ENCODE assay signal across 1 cellular context in the genomic region with DNA sequence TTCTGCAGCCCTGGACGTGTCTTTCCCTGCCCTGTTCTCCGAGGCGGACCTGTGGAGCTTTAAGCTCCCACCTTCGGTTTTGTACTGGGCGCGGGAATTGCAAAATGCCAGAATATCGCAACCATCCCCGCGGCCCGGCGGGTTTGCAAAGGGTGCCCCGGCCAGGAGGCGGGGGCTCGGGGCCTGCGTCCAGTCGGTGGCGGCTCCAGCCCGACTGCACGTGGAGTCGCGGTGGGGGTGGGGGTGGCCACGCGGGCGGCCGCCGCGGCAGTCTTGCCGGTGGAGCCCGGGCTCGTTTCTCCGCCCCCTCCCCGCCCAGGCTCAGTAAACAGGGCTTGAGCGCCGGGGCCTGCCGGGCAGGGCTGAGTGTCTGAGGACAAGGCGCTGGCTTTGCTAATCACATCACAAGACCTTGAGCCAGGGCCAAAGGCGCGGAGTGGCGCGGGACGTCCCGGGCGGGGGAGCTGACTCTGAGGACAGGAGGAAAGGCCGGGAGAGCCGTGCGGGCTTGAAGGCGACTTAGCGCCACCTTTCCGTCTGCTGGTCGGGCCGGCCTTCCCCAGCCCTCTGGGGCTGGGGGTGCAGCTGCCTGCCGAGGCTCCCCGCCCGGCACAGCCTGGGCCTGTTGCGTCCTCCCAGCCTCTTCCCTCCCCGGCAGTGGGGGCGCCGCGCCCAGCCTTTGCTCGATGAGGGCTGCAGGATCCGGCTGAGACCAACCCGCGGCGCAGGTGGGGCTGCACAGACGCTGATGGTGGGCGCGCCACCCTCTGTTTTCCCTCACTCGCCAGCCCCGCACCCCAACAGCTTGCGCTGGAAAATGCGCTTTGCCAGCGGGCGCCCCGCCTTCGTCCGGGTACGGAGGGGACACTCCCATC.
A peak's percentile ranks its signal among the peaks of the same experiment; 100 is the strongest.
TF ChIP-seq lines count a peak whose summit lies in the region.

No MANE protein-coding gene starts in this region.

TF ChIP-seq in HepG2, 621 proteins besides CTCF, POLR2A, EP300 and RAD21 (continued from another document and continues in another):
- TF ChIP-seq, protein P1, sequence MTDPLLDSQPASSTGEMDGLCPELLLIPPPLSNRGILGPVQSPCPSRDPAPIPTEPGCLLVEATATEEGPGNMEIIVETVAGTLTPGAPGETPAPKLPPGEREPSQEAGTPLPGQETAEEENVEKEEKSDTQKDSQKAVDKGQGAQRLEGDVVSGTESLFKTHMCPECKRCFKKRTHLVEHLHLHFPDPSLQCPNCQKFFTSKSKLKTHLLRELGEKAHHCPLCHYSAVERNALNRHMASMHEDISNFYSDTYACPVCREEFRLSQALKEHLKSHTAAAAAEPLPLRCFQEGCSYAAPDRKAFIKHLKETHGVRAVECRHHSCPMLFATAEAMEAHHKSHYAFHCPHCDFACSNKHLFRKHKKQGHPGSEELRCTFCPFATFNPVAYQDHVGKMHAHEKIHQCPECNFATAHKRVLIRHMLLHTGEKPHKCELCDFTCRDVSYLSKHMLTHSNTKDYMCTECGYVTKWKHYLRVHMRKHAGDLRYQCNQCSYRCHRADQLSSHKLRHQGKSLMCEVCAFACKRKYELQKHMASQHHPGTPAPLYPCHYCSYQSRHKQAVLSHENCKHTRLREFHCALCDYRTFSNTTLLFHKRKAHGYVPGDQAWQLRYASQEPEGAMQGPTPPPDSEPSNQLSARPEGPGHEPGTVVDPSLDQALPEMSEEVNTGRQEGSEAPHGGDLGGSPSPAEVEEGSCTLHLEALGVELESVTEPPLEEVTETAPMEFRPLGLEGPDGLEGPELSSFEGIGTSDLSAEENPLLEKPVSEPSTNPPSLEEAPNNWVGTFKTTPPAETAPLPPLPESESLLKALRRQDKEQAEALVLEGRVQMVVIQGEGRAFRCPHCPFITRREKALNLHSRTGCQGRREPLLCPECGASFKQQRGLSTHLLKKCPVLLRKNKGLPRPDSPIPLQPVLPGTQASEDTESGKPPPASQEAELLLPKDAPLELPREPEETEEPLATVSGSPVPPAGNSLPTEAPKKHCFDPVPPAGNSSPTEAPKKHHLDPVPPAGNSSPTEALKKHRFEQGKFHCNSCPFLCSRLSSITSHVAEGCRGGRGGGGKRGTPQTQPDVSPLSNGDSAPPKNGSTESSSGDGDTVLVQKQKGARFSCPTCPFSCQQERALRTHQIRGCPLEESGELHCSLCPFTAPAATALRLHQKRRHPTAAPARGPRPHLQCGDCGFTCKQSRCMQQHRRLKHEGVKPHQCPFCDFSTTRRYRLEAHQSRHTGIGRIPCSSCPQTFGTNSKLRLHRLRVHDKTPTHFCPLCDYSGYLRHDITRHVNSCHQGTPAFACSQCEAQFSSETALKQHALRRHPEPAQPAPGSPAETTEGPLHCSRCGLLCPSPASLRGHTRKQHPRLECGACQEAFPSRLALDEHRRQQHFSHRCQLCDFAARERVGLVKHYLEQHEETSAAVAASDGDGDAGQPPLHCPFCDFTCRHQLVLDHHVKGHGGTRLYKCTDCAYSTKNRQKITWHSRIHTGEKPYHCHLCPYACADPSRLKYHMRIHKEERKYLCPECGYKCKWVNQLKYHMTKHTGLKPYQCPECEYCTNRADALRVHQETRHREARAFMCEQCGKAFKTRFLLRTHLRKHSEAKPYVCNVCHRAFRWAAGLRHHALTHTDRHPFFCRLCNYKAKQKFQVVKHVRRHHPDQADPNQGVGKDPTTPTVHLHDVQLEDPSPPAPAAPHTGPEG (CRISPR knock-in tag; IDR thresholded peaks at IDR 0.05) = peak; percentile 82; the same call in 1 of the 2 replicates
- TF ChIP-seq, protein P2, sequence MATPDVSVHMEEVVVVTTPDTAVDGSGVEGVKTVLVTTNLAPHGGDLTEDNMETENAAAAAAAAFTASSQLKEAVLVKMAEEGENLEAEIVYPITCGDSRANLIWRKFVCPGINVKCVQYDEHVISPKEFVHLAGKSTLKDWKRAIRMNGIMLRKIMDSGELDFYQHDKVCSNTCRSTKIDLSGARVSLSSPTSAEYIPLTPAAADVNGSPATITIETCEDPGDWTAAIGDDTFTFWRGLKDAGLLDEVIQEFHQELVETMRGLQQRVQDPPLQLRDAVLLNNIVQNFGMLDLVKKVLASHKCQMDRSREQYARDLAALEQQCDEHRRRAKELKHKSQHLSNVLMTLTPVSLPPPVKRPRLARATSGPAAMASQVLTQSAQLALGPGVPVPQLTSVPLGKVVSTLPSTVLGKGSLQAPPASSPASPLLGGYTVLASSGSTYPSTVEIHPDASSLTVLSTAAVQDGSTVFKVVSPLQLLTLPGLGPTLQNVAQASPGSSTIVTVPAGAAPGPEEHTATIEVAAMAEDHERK (CRISPR knock-in tag; IDR thresholded peaks at IDR 0.05; ENCODE audit: low read depth) = no peak
- TF ChIP-seq NBN (conservative IDR thresholded peaks at IDR 0.05) = no peak
- TF ChIP-seq ZSCAN30 (CRISPR knock-in tag; IDR thresholded peaks at IDR 0.05) = no peak; the same call in 1 of the 2 replicates
- TF ChIP-seq HNRNPUL1 (IDR thresholded peaks at IDR 0.05; ENCODE audit: low read depth, low read length) = peak; percentile 81; the same call in 1 of the 2 replicates
- TF ChIP-seq NR2F2 (IDR thresholded peaks at IDR 0.05; ENCODE audit: borderline replicate concordance, low read depth) = no peak
- TF ChIP-seq, protein P3, sequence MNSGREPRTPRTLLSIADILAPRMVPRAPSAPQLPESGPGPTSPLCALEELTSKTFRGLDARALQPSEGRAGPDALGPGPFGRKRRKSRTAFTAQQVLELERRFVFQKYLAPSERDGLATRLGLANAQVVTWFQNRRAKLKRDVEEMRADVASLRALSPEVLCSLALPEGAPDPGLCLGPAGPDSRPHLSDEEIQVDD (CRISPR knock-in tag; IDR thresholded peaks at IDR 0.05; ENCODE audit: borderline replicate concordance) = no peak
- peak; percentile 80 for TF ChIP-seq HIVEP1 (CRISPR knock-in tag; IDR thresholded peaks at IDR 0.05)
- TF ChIP-seq PHB2 (IDR thresholded peaks at IDR 0.05; ENCODE audit: partially characterized antibody) = no peak
- peak; percentile 65; the same call in 1 of the 2 replicates for TF ChIP-seq PITX1 (CRISPR knock-in tag; IDR thresholded peaks at IDR 0.05)
- TF ChIP-seq ZNF616 (CRISPR knock-in tag; IDR thresholded peaks at IDR 0.05; ENCODE audit: low read depth) = peak; percentile 70
- no peak for TF ChIP-seq GPN1 (CRISPR knock-in tag; IDR thresholded peaks at IDR 0.05; ENCODE audit: borderline replicate concordance)
- TF ChIP-seq, protein P4, sequence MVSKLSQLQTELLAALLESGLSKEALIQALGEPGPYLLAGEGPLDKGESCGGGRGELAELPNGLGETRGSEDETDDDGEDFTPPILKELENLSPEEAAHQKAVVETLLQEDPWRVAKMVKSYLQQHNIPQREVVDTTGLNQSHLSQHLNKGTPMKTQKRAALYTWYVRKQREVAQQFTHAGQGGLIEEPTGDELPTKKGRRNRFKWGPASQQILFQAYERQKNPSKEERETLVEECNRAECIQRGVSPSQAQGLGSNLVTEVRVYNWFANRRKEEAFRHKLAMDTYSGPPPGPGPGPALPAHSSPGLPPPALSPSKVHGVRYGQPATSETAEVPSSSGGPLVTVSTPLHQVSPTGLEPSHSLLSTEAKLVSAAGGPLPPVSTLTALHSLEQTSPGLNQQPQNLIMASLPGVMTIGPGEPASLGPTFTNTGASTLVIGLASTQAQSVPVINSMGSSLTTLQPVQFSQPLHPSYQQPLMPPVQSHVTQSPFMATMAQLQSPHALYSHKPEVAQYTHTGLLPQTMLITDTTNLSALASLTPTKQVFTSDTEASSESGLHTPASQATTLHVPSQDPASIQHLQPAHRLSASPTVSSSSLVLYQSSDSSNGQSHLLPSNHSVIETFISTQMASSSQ (IDR thresholded peaks at IDR 0.05; ENCODE audit: low read depth) = 0 out of 2 replicates have a peak, but pooled peaks have one; percentile 20
- TF ChIP-seq, protein P4 (CRISPR knock-in tag; IDR thresholded peaks at IDR 0.05; ENCODE audit: borderline replicate concordance) = no peak; the same call in 1 of the 2 replicates
- TF ChIP-seq, protein P5, sequence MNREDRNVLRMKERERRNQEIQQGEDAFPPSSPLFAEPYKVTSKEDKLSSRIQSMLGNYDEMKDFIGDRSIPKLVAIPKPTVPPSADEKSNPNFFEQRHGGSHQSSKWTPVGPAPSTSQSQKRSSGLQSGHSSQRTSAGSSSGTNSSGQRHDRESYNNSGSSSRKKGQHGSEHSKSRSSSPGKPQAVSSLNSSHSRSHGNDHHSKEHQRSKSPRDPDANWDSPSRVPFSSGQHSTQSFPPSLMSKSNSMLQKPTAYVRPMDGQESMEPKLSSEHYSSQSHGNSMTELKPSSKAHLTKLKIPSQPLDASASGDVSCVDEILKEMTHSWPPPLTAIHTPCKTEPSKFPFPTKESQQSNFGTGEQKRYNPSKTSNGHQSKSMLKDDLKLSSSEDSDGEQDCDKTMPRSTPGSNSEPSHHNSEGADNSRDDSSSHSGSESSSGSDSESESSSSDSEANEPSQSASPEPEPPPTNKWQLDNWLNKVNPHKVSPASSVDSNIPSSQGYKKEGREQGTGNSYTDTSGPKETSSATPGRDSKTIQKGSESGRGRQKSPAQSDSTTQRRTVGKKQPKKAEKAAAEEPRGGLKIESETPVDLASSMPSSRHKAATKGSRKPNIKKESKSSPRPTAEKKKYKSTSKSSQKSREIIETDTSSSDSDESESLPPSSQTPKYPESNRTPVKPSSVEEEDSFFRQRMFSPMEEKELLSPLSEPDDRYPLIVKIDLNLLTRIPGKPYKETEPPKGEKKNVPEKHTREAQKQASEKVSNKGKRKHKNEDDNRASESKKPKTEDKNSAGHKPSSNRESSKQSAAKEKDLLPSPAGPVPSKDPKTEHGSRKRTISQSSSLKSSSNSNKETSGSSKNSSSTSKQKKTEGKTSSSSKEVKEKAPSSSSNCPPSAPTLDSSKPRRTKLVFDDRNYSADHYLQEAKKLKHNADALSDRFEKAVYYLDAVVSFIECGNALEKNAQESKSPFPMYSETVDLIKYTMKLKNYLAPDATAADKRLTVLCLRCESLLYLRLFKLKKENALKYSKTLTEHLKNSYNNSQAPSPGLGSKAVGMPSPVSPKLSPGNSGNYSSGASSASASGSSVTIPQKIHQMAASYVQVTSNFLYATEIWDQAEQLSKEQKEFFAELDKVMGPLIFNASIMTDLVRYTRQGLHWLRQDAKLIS (CRISPR knock-in tag; IDR thresholded peaks at IDR 0.05) = peak; percentile 61; the same call in 1 of the 2 replicates
- TF ChIP-seq ARNT (IDR thresholded peaks at IDR 0.05) = no peak
- TF ChIP-seq HDAC1 (CRISPR knock-in tag; IDR thresholded peaks at IDR 0.05) = peak; percentile 94
- TF ChIP-seq, protein P6, sequence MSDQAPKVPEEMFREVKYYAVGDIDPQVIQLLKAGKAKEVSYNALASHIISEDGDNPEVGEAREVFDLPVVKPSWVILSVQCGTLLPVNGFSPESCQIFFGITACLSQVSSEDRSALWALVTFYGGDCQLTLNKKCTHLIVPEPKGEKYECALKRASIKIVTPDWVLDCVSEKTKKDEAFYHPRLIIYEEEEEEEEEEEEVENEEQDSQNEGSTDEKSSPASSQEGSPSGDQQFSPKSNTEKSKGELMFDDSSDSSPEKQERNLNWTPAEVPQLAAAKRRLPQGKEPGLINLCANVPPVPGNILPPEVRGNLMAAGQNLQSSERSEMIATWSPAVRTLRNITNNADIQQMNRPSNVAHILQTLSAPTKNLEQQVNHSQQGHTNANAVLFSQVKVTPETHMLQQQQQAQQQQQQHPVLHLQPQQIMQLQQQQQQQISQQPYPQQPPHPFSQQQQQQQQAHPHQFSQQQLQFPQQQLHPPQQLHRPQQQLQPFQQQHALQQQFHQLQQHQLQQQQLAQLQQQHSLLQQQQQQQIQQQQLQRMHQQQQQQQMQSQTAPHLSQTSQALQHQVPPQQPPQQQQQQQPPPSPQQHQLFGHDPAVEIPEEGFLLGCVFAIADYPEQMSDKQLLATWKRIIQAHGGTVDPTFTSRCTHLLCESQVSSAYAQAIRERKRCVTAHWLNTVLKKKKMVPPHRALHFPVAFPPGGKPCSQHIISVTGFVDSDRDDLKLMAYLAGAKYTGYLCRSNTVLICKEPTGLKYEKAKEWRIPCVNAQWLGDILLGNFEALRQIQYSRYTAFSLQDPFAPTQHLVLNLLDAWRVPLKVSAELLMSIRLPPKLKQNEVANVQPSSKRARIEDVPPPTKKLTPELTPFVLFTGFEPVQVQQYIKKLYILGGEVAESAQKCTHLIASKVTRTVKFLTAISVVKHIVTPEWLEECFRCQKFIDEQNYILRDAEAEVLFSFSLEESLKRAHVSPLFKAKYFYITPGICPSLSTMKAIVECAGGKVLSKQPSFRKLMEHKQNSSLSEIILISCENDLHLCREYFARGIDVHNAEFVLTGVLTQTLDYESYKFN (CRISPR knock-in tag; conservative IDR thresholded peaks at IDR 0.05) = peak; percentile 70
- TF ChIP-seq TMF1 (CRISPR knock-in tag; IDR thresholded peaks at IDR 0.05; ENCODE audit: low read depth) = peak; percentile 87; the same call in 1 of the 2 replicates
- TF ChIP-seq, protein P7, sequence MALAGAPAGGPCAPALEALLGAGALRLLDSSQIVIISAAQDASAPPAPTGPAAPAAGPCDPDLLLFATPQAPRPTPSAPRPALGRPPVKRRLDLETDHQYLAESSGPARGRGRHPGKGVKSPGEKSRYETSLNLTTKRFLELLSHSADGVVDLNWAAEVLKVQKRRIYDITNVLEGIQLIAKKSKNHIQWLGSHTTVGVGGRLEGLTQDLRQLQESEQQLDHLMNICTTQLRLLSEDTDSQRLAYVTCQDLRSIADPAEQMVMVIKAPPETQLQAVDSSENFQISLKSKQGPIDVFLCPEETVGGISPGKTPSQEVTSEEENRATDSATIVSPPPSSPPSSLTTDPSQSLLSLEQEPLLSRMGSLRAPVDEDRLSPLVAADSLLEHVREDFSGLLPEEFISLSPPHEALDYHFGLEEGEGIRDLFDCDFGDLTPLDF (CRISPR knock-in tag; IDR thresholded peaks at IDR 0.05) = peak; percentile 76
- no peak for TF ChIP-seq SRSF1 (optimal IDR thresholded peaks at IDR 0.05; ENCODE audit: low read depth, low read length)
- peak; percentile 50 for TF ChIP-seq ZIK1 (CRISPR knock-in tag; IDR thresholded peaks at IDR 0.05; ENCODE audit: borderline replicate concordance, low read depth)
- TF ChIP-seq, protein P8, sequence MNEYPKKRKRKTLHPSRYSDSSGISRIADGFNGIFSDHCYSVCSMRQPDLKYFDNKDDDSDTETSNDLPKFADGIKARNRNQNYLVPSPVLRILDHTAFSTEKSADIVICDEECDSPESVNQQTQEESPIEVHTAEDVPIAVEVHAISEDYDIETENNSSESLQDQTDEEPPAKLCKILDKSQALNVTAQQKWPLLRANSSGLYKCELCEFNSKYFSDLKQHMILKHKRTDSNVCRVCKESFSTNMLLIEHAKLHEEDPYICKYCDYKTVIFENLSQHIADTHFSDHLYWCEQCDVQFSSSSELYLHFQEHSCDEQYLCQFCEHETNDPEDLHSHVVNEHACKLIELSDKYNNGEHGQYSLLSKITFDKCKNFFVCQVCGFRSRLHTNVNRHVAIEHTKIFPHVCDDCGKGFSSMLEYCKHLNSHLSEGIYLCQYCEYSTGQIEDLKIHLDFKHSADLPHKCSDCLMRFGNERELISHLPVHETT (CRISPR knock-in tag; conservative IDR thresholded peaks at IDR 0.05) = peak; percentile 94
- TF ChIP-seq CHD2 (IDR thresholded peaks at IDR 0.05; ENCODE audit: low read depth, low read length) = no peak; the same call in 1 of the 2 replicates
- TF ChIP-seq ZNF75D (CRISPR knock-in tag; IDR thresholded peaks at IDR 0.05; ENCODE audit: borderline replicate concordance) = 0 out of 2 replicates have a peak, but pooled peaks have one; percentile 4
- peak; percentile 63 for TF ChIP-seq ZMYM4 (CRISPR knock-in tag; IDR thresholded peaks at IDR 0.05)
- peak; percentile 62 for TF ChIP-seq GLI4 (CRISPR knock-in tag; IDR thresholded peaks at IDR 0.05; ENCODE audit: borderline replicate concordance)
